Comparison of ENCODE assay signal across 2 cellular contexts in the genomic region with DNA sequence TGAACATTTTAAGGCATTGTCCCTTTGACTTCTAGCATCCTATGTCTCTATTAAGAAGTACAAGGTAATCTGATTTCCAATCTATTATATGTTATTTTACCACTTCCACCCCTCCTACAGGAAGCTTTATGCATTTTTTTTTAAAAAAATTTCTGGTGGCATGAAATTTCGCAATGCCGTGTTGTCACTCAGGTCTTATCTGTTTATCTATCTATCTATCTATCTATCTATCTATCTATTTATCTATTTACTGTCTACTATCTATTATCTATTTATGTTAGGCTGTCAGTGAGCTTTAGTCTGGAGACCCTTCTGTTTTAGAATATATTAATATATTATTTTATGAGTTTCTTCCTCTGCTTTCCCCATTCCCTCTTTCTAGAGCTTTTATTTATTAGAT.
A peak's percentile ranks its signal among the peaks of the same experiment; 100 is the strongest.
TF ChIP-seq lines count a peak whose summit lies in the region.

No MANE protein-coding gene starts in this region.

TF ChIP-seq in IMR-90, 13 proteins besides CTCF, POLR2A, EP300 and RAD21:
- TF ChIP-seq RCOR1 (IDR thresholded peaks at IDR 0.05; ENCODE audit: insufficient replicate concordance, low read length): no peak
- TF ChIP-seq MXI1 (IDR thresholded peaks at IDR 0.05; ENCODE audit: borderline replicate concordance, low read depth, low read length): no peak
- TF ChIP-seq CEBPB (IDR thresholded peaks at IDR 0.05; ENCODE audit: low read depth, low read length): peak; percentile 48
- TF ChIP-seq, protein P1, sequence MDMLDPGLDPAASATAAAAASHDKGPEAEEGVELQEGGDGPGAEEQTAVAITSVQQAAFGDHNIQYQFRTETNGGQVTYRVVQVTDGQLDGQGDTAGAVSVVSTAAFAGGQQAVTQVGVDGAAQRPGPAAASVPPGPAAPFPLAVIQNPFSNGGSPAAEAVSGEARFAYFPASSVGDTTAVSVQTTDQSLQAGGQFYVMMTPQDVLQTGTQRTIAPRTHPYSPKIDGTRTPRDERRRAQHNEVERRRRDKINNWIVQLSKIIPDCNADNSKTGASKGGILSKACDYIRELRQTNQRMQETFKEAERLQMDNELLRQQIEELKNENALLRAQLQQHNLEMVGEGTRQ (IDR thresholded peaks at IDR 0.05; ENCODE audit: low read depth, low read length): no peak

TF ChIP-seq in H1, 55 proteins besides CTCF, POLR2A, EP300 and RAD21:
- TF ChIP-seq CEBPB (IDR thresholded peaks at IDR 0.05; ENCODE audit: low read depth, low read length): peak; percentile 11; the same call in 1 of the 2 replicates
- TF ChIP-seq SAP30 (IDR thresholded peaks at IDR 0.05; ENCODE audit: insufficient read depth, insufficient replicate concordance, low read length): no peak
TF ChIP-seq in H1: peak in this region for 1.
